In the genomic region with DNA sequence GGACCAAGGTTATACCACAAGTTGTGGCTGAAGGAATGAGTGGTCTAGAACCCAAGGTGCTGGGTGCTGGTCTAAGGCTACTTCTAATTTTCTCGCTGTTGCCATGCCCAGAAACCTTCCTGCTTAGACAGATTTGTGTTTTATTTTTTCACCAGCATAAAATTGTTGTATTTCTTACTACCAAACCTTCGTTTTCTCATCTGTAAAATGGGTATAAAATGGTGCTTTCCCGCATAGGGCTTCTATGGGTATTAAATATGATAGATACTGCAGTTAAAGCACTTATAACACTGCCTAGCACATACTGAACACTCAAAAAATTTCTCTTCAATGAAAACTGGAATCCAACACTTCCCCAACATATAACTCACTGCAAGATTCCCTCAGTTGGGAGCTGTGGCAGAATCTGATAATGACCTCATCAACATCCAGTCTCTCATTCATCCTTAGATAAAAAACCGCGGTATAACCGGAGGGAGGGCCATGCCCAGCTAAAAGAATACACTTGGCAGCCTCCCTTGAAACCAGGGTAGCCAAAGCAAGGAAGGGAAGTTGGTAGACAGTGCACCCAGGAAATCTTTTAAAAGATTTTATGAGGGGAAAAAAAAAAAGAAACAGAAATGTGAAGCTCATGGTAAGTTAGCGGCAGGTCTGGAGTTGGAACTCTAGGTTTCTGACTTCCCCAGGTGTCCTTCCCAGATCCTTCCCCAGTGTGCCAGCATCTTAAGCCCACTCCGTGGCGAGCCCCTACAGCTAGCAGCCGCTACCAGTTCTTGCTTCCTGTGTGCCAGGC, we compare ENCODE assay signal across 8 cellular contexts. TPM values are rescaled to one million over a fixed set of nuclear protein-coding genes. Genes with fewer than 3 reads are reported as not detected.
DNase-seq lines count a peak whose midpoint lies in the region; ATAC-seq and TF ChIP-seq lines count a peak whose summit lies in the region.

No MANE protein-coding gene starts in this region.

- peaks cover 1 to 20% (median 10%) of the 10 kb centered on the region in 4 donors for H3K4me1 ChIP-seq in liver (ENCODE audit: control insufficient read depth in 4 of 4, insufficient read depth in 4 of 4, low read length in 3 of 4)
- H3K4me1 ChIP-seq in tibial nerve, result peaks cover 0 to 36% (median 18%) of the 10 kb centered on the region in 4 donors

- H3K9me3 ChIP-seq in liver (ENCODE audit: control insufficient read depth in 4 of 4, low read length in 3 of 4), result no peaks in the 10 kb centered on the region
- H3K9me3 ChIP-seq in tibial nerve, result peaks cover 0 to 16% (median under 1%) of the 10 kb centered on the region in 4 donors

- no peaks in the 10 kb centered on the region for H3K36me3 ChIP-seq in liver (ENCODE audit: control insufficient read depth in 4 of 4, insufficient read depth in 3 of 4, low read depth in 1 of 4, low read length in 3 of 4)
- no peaks in the 10 kb centered on the region for H3K36me3 ChIP-seq in tibial nerve

- H3K4me1 Mint-ChIP-seq in HFFc6 (ENCODE audit: low read depth), result peaks cover 46% of the 10 kb centered on the region
- H3K4me1 Mint-ChIP-seq in activated naive CD8-positive, alpha-beta T cell treated with anti-CD3 and anti-CD28 coated beads, Interleukin-2, amount 50 U/mL, for 24 hours, result peaks cover 69% of the 10 kb centered on the region

- in situ Hi-C loops in ACHN (cut with HindIII; ENCODE audit: low pct_ligation_motif_present, low pct_unique_long_range_greater_than_20kb, low sequenced_read_pairs), result no loop called here

- H3K27ac Mint-ChIP-seq in HFFc6, result peak overlapping the region; percentile 97
- peak overlapping the region; percentile 99 for H3K27ac Mint-ChIP-seq in activated naive CD8-positive, alpha-beta T cell treated with anti-CD3 and anti-CD28 coated beads, Interleukin-2, amount 50 U/mL, for 24 hours

- H3K4me3 Mint-ChIP-seq in HFFc6, result peak overlapping the region; percentile 94
- H3K4me3 Mint-ChIP-seq in activated naive CD8-positive, alpha-beta T cell treated with anti-CD3 and anti-CD28 coated beads, Interleukin-2, amount 50 U/mL, for 24 hours, result peak overlapping the region; percentile 96

- no peaks in the 10 kb centered on the region; the same call in 1 of the 2 replicates for H3K9me3 Mint-ChIP-seq in HFFc6
- H3K9me3 Mint-ChIP-seq in activated naive CD8-positive, alpha-beta T cell treated with anti-CD3 and anti-CD28 coated beads, Interleukin-2, amount 50 U/mL, for 24 hours, result peaks cover 17% of the 10 kb centered on the region

- TF ChIP-seq CTCF in HFFc6 (IDR thresholded peaks at IDR 0.05), result no peak
- TF ChIP-seq CTCF in liver (IDR thresholded peaks at IDR 0.05; ENCODE audit: low read depth, low read length, missing input control), result no peak
- no peak for TF ChIP-seq CTCF in tibial nerve (IDR thresholded peaks at IDR 0.05)

- H3K27me3 ChIP-seq in liver (ENCODE audit: control insufficient read depth in 4 of 4, insufficient read depth in 4 of 4, low read length in 3 of 4) (no peaks in the 10 kb centered on the region), tibial nerve (no peaks in the 10 kb centered on the region)

- TF ChIP-seq EP300 in tibial nerve (IDR thresholded peaks at IDR 0.05), result no peak

- TF ChIP-seq RAD21 in liver (IDR thresholded peaks at IDR 0.05), result no peak

- DNase-seq in ACHN (peak; percentile 33), HFFc6 (no peak), tibial nerve (ENCODE audit: low spot score in 2 of 2) (no peak), SW480 (ENCODE audit: low spot score) (no peak)
- DNase-seq in activated naive CD8-positive, alpha-beta T cell treated with anti-CD3 and anti-CD28 coated beads, Interleukin-2, amount 50 U/mL, for 24 hours, result peak; percentile 38
- DNase-seq in activated effector memory CD4-positive, alpha-beta T cell treated with Interleukin-2 at 50 U/mL for 16 hours, result no peak

- TF ChIP-seq POLR2A in tibial nerve (IDR thresholded peaks at IDR 0.05), result no peak

- WGBS in liver, result 59% methylated on average over 10 of the region's 10 CpGs
- WGBS in tibial nerve, 2 donors, result 63 to 76% methylated on average over 10 of the region's 10 CpGs

- H3K27me3 Mint-ChIP-seq in HFFc6 (ENCODE audit: insufficient read depth), result no peaks in the 10 kb centered on the region; the same call in 1 of the 2 replicates
- H3K27me3 Mint-ChIP-seq in activated naive CD8-positive, alpha-beta T cell treated with anti-CD3 and anti-CD28 coated beads, Interleukin-2, amount 50 U/mL, for 24 hours, result no peaks in the 10 kb centered on the region

- peak overlapping the region; percentile 77 to 97 for H3K9ac ChIP-seq in liver (ENCODE audit: low read depth in 1 of 2, low read length in 2 of 2)

- peak overlapping the region; percentile 71 to 84 (median 81) for H3K4me3 ChIP-seq in liver (ENCODE audit: low read depth in 1 of 3, low read length in 3 of 3)
- peak overlapping the region; percentile 48 to 87 (median 80) for H3K4me3 ChIP-seq in tibial nerve

- peaks cover 9% of the 10 kb centered on the region for H3K36me3 Mint-ChIP-seq in HFFc6 (ENCODE audit: low read depth)
- H3K36me3 Mint-ChIP-seq in activated naive CD8-positive, alpha-beta T cell treated with anti-CD3 and anti-CD28 coated beads, Interleukin-2, amount 50 U/mL, for 24 hours (ENCODE audit: low read depth), result peaks cover 35% of the 10 kb centered on the region

- peak; percentile 29 for ATAC-seq in activated naive CD8-positive, alpha-beta T cell treated with anti-CD3 and anti-CD28 coated beads, Interleukin-2, amount 50 U/mL, for 24 hours
- ATAC-seq in HG03135 (IDR thresholded peaks at IDR 0.05; ENCODE audit: unreplicated experiment), result no peak

- H3K27ac ChIP-seq in liver (ENCODE audit: low read depth in 1 of 2, low read length in 2 of 2), result peak overlapping the region; percentile 91 to 93
- H3K27ac ChIP-seq in tibial nerve, result peak overlapping the region; percentile 94 to 98 (median 96)

TF ChIP-seq in liver, 16 proteins besides CTCF, POLR2A, EP300 and RAD21:
- TF ChIP-seq JUND (IDR thresholded peaks at IDR 0.05), result no peak

RNA-seq across cellular contexts. Expression of gene NEMP2, which starts 1.2 kb away (rescaled TPM):
- total RNA-seq in HFFc6 (2021; fragmentation: NEBNext Ultra II Directional; extraction: Animal tissue kit (Norgen Biotek cat#: 25700)), result 1 to 10 TPM; 1.5 to 7.4 (median 6.5) TPM
- total RNA-seq in liver (1 to 10 TPM; 4.6 to 6.1 TPM), tibial nerve (1 to 10 TPM; 1.8 to 7.2 (median 3.1) TPM)
- polyA plus RNA-seq in liver, result under 1 TPM; 0.67 to 0.93 TPM

Comparison
In these comparisons a context has a peak if more than half of its experiments do, and no peak if none do; other contexts are left out.
1. DNase-seq: peak in ACHN (single experiment) and activated naive CD8-positive, alpha-beta T cell treated with anti-CD3 and anti-CD28 coated beads, Interleukin-2, amount 50 U/mL, for 24 hours (single experiment); none in HFFc6 (single experiment), tibial nerve (0 of 2), activated effector memory CD4-positive, alpha-beta T cell treated with Interleukin-2 at 50 U/mL for 16 hours (single experiment) and SW480 (single experiment).